In the genomic region with DNA sequence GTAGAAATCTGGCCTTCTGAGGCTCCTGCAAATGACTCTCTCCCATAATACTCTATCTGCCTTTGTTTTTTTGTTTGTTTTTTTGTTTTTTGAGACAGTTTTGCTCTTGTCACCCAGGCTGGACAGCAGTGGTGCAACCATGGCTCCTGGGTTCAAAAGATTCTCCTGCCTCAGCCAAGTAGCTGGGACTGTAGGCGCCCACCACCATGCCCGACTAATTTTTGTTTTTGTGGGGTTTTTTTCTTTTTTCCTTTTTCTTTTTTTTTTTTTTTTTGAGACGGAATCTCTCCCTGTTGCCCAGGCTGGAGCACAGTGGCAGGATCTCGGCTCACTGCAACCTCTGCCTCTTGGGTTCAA, we compare ENCODE assay signal across 17 cellular contexts.
"Had no signal": no experiment of that assay in that cellular context is flagged by ENCODE, and none has a peak within 500 bp of the region (broad histone marks: within the 10 kb centered on the region; RNA-seq: fewer than 3 reads in every experiment).

No MANE protein-coding gene starts in this region.

- H3K27ac Mint-ChIP-seq: dendritic cell treated with granulocyte-macrophage colony-stimulating factor and Interleukin-4, amounts not matched to agents 40 ng/mL and 50 ng/mL, for 4 days; effector memory CD8-positive, alpha-beta T cell; memory B cell had no signal

- H3K27me3 Mint-ChIP-seq: dendritic cell treated with granulocyte-macrophage colony-stimulating factor and Interleukin-4, amounts not matched to agents 40 ng/mL and 50 ng/mL, for 4 days; memory B cell had no signal

- DNase-seq: effector memory CD8-positive, alpha-beta T cell; esophagus squamous epithelium; kidney; left cardiac atrium; left ventricle myocardium inferior; lower lobe of right lung; midbrain; sigmoid colon; stimulated activated CD4-positive, alpha-beta T cell treated with anti-CD3 and anti-CD28 coated beads, Interleukin-12 subunit alpha, Interleukin-12 subunit beta, amount 100 ng/mL, for 4 hours; stimulated activated naive CD4-positive, alpha-beta T cell; trophoblast cell had no signal

- H3K9me3 Mint-ChIP-seq: dendritic cell treated with granulocyte-macrophage colony-stimulating factor and Interleukin-4, amounts not matched to agents 40 ng/mL and 50 ng/mL, for 4 days; effector memory CD8-positive, alpha-beta T cell; memory B cell; nephron had no signal

- H3K9me3 ChIP-seq: esophagus squamous epithelium, gastroesophageal sphincter, left ventricle myocardium inferior, lower lobe of right lung, sigmoid colon had no signal

- H3K27ac ChIP-seq: esophagus squamous epithelium, gastroesophageal sphincter, left ventricle myocardium inferior, lower lobe of right lung, parathyroid adenoma, sigmoid colon, skin epidermis had no signal

- H3K36me3 ChIP-seq: esophagus squamous epithelium, gastroesophageal sphincter, left ventricle myocardium inferior, lower lobe of right lung, sigmoid colon had no signal

- H3K9ac ChIP-seq: parathyroid adenoma had no signal

- H3K27me3 ChIP-seq: esophagus squamous epithelium, gastroesophageal sphincter, sigmoid colon had no signal

- H2AFZ ChIP-seq: parathyroid adenoma had no signal

- H3K4me1 ChIP-seq: gastroesophageal sphincter, left ventricle myocardium inferior, lower lobe of right lung, parathyroid adenoma, sigmoid colon had no signal

- H3K36me3 Mint-ChIP-seq: memory B cell had no signal

- H3K4me3 ChIP-seq: esophagus squamous epithelium, gastroesophageal sphincter, left ventricle myocardium inferior, lower lobe of right lung, sigmoid colon, skin epidermis had no signal

- H3K4me3 Mint-ChIP-seq: dendritic cell treated with granulocyte-macrophage colony-stimulating factor and Interleukin-4, amounts not matched to agents 40 ng/mL and 50 ng/mL, for 4 days; effector memory CD8-positive, alpha-beta T cell; memory B cell; nephron had no signal
